ENCODE assay signal across 20 cellular contexts in the genomic region with DNA sequence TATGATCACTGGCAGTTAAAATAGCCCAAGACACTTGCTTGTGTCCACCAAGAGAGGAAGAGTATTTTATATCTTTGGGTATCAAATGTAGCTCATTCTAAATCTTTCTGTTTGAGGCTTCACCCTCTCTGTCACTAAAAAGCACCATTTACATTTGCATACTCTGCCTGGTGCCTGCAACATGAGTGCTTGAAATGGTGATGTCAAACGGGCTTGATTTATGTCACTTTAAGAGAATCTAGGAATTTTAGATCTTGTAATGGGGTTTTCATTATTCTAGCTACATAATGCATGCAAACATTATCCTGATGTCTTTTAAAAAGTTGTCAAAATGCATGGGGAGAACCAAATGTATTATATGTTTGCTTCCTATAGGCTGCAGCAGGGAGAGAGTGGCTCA.
"Had no signal": no experiment of that assay in that cellular context is flagged by ENCODE, and none has a peak within 500 bp of the region (broad histone marks: within the 10 kb centered on the region; RNA-seq: fewer than 3 reads in every experiment).

No MANE protein-coding gene starts in this region.

- DNase-seq: Kasumi-1, MM.1S, NCI-H1092 treated with DMSO at 0.1 percent for 48 hours, NCI-H146, NCI-H1694 treated with DMSO at 0.1 percent for 48 hours, NCI-H2029 treated with DMSO at 0.1 percent for 48 hours, NCI-H2171, NCI-H226, NCI-H446, NCI-H510A, NCI-H524 treated with DMSO at 0.1 percent for 48 hours, NCI-H774, SHP77, SK-N-SH, SW 1271, T-cell had no signal

- H3K9me3 ChIP-seq: SK-N-SH had no signal

- H3K4me3 ChIP-seq: K562 had no signal

- H3K27ac ChIP-seq: HL-60, KMS-11, RWPE1 had no signal
